19 cellular contexts compared by ENCODE assay signal in genomic region chr12:19740472-19741131, GRCh38.
DNase-seq lines count a peak whose midpoint lies in the region; ATAC-seq and TF ChIP-seq lines count a peak whose summit lies in the region.
"Had no signal": no experiment of that assay in that cellular context is flagged by ENCODE, and none has a peak within 500 bp of the region (broad histone marks: within the 10 kb centered on the region; RNA-seq: fewer than 3 reads in every experiment).

No MANE protein-coding gene starts in this region.

- TF ChIP-seq CTCF in IMR-90 (conservative IDR thresholded peaks at IDR 0.05; ENCODE audit: low read depth, low read length), result no peak

- H3K27ac ChIP-seq in IMR-90 (ENCODE audit: insufficient read depth, low read length), result no peak overlapping the region
- peak overlapping the region; percentile 41 for H3K27ac ChIP-seq in caudate nucleus (ENCODE audit: low read depth, low read length)
- H3K27ac ChIP-seq in right cardiac atrium (ENCODE audit: low read length), result peak overlapping the region; percentile 67
- H3K27ac ChIP-seq: HL-60 had no signal

- TF ChIP-seq POLR2A in IMR-90 (IDR thresholded peaks at IDR 0.05; ENCODE audit: low read depth, low read length), result no peak

- H3K9ac ChIP-seq in IMR-90 (ENCODE audit: low read depth, low read length), result no peak overlapping the region

- H2AK9ac ChIP-seq in IMR-90 (replicated peaks; ENCODE audit: low read depth, low read length, poor library complexity), result no peak overlapping the region

- peak overlapping the region; percentile 82 for H2BK20ac ChIP-seq in IMR-90 (ENCODE audit: low read depth, low read length)

- DNase-seq in IMR-90, result no peak
- no peak for DNase-seq in caudate nucleus (lab: John Stamatoyannopoulos, UW)
- DNase-seq in right cardiac atrium, result peak; percentile 15 to 55 (median 39)
- DNase-seq in sciatic nerve (ENCODE audit: low spot score), result no peak
- DNase-seq in hippocampal formation (lab: John Stamatoyannopoulos, UW), result no peak
- DNase-seq in HAP-1 (ENCODE audit: low spot score in 2 of 2), result no peak
- no peak for DNase-seq in activated CD8-positive, alpha-beta memory T cell treated with anti-CD3 and anti-CD28 coated beads for 24 hours
- DNase-seq: CD4-positive, CD25-positive, alpha-beta regulatory T cell; KBM-7; NCI-H1092 treated with DMSO at 0.1 percent for 48 hours; NCI-H1694; NCI-H2107; NCI-H345; NCI-H526 treated with DMSO at 0.1 percent for 48 hours; OCI-M1; RPMI8226 had no signal

- in situ Hi-C loops in IMR-90 (cut with MboI; ENCODE audit: low sequenced_read_pairs), result loop anchor here (10.0 kb wide), 2 partner anchors 474 to 624 kb away; partner anchors contain the start of gene PDE3A
- in situ Hi-C loops in HAP-1 (cut with MboI; ENCODE audit: low sequenced_read_pairs), result no loop called here

- intact Hi-C loops in IMR-90 (cut with micrococcal nuclease), result no loop called here
- intact Hi-C loops in right cardiac atrium (cut with DNase I), result loop anchor here in 1 of 4 donors (10.0 kb wide), 1 partner anchor 1054 kb away; no protein-coding TSS in a partner anchor
- intact Hi-C loops in sciatic nerve (cut with DNase I), result no loop called here

- no peak for ATAC-seq in IMR-90 (ENCODE audit: low read depth)
- ATAC-seq in right cardiac atrium, result peak; percentile 30 to 58
- ATAC-seq in sciatic nerve, result peak; percentile 78
- no peak for ATAC-seq in GM19397 (IDR thresholded peaks at IDR 0.05; ENCODE audit: unreplicated experiment)
- ATAC-seq: GM12878 had no signal

- no peak overlapping the region for H3K4me2 ChIP-seq in IMR-90 (ENCODE audit: low read depth, low read length)

- no TSS peak for BruUV-seq in IMR-90 (replicated peaks; lab: Mats Ljungman, UMichigan)

- H3K4me1 ChIP-seq in IMR-90 (ENCODE audit: control insufficient read depth, insufficient read depth, low read length), result peaks cover 2% of the 10 kb centered on the region; the same call in 1 of the 2 replicates
- H3K4me1 ChIP-seq in right cardiac atrium (ENCODE audit: control insufficient read depth, insufficient read depth, low read length), result peaks cover 5% of the 10 kb centered on the region
- no peaks in the 10 kb centered on the region for H3K4me1 ChIP-seq in HAP-1

- POLR2A ChIA-PET in IMR-90 (lab: Charles Lee; ENCODE audit: unreplicated experiment), result no interaction called here

- H4K8ac ChIP-seq in IMR-90 (ENCODE audit: low read depth in 2 of 2, low read length in 2 of 2), result peak overlapping the region in 1 of 2 experiments; percentile 49; a peak in 2 of 4 replicates

- CTCF ChIA-PET in IMR-90 (lab: Yijun Ruan, JAX), result interaction anchor here (0.6 to 2.6 kb wide), 4 partner anchors 10 to 884 kb away, joined by 3 to 5 read pairs (median 4); no protein-coding TSS in a partner anchor

- no peak for TF ChIP-seq RAD21 in IMR-90 (IDR thresholded peaks at IDR 0.05; ENCODE audit: low read length)

- H3K4me3 ChIP-seq in IMR-90 (ENCODE audit: insufficient read depth, low read depth, low read length), result no peak overlapping the region
- no peak overlapping the region for H3K4me3 ChIP-seq in right cardiac atrium (ENCODE audit: low read length)
- H3K4me3 ChIP-seq in HAP-1, result no peak overlapping the region
- H3K4me3 ChIP-seq: GM12878 had no signal

- H3K18ac ChIP-seq in IMR-90 (ENCODE audit: low read depth, low read length), result peak overlapping the region; percentile 86

- peak overlapping the region; percentile 59 for H2BK120ac ChIP-seq in IMR-90 (ENCODE audit: low read depth, low read length)

- H3K27me3 ChIP-seq in IMR-90 (ENCODE audit: control insufficient read depth, insufficient read depth, low read length), result no peaks in the 10 kb centered on the region
- H3K27me3 ChIP-seq in right cardiac atrium (ENCODE audit: control insufficient read depth, insufficient read depth), result no peaks in the 10 kb centered on the region
- H3K27me3 ChIP-seq in HAP-1 (ENCODE audit: low read depth), result peaks cover 15% of the 10 kb centered on the region

- H3K14ac ChIP-seq in IMR-90 (replicated peaks; ENCODE audit: low read depth, low read length), result peak overlapping the region; percentile 40; the same call in 1 of the 2 replicates

- H3K56ac ChIP-seq in IMR-90 (ENCODE audit: extremely low read depth, insufficient read depth, low read length), result no peak overlapping the region

- H2AFZ ChIP-seq in IMR-90 (replicated peaks; ENCODE audit: low read length, poor library complexity), result no peak overlapping the region

- peak overlapping the region; percentile 67; the same call in 1 of the 2 replicates for H2AK5ac ChIP-seq in IMR-90 (ENCODE audit: low read depth, low read length)

- H3K36me3 ChIP-seq in IMR-90 (ENCODE audit: control insufficient read depth, insufficient read depth, low read length) (no peaks in the 10 kb centered on the region), HAP-1 (replicated peaks) (no peaks in the 10 kb centered on the region)

- peak overlapping the region; percentile 38; the same call in 2 of the 3 replicates for H2BK15ac ChIP-seq in IMR-90 (ENCODE audit: low read depth, low read length)

- no peaks in the 10 kb centered on the region for H4K20me1 ChIP-seq in IMR-90 (ENCODE audit: insufficient read depth, low read length)

- dilution Hi-C loops in IMR-90 (cut with HindIII; ENCODE audit: low sequenced_read_pairs, unreplicated experiment), result no loop called here

- WGBS in IMR-90 (ENCODE audit: extremely low coverage in 2 of 2, insufficient read length in 1 of 2), 2 experiments, result no CpG with 5 or more reads among the region's 7 CpGs
- WGBS in right cardiac atrium, result 47% methylated on average over 7 of the region's 7 CpGs

- peak overlapping the region; percentile 86 for H4K5ac ChIP-seq in IMR-90 (ENCODE audit: low read depth, low read length)

- no peaks in the 10 kb centered on the region for H3K79me1 ChIP-seq in IMR-90 (ENCODE audit: low read depth in 1 of 2, low read length in 2 of 2)

- H2BK5ac ChIP-seq in IMR-90 (ENCODE audit: low read depth, low read length, poor library complexity, severe bottlenecking), result no peak overlapping the region

- H3K4ac ChIP-seq in IMR-90 (ENCODE audit: low read depth, low read length), result peak overlapping the region; percentile 60

- peak overlapping the region; percentile 64; the same call in 1 of the 2 replicates for H4K91ac ChIP-seq in IMR-90 (ENCODE audit: insufficient read depth, low read depth, low read length)

- no peak overlapping the region for H3K23ac ChIP-seq in IMR-90 (ENCODE audit: low read depth, low read length)

- H3K9me1 ChIP-seq in IMR-90 (ENCODE audit: insufficient read depth, low read length), result no peaks in the 10 kb centered on the region; the same call in 1 of the 2 replicates

- H3K9me3 ChIP-seq in IMR-90 (ENCODE audit: control insufficient read depth, insufficient read depth, low read length) (no peaks in the 10 kb centered on the region), right cardiac atrium (ENCODE audit: control insufficient read depth, low read length) (no peaks in the 10 kb centered on the region), HAP-1 (no peaks in the 10 kb centered on the region)

TF ChIP-seq in IMR-90, 13 proteins besides CTCF, POLR2A, EP300 and RAD21:
- TF ChIP-seq MAZ (IDR thresholded peaks at IDR 0.05; ENCODE audit: borderline replicate concordance, low read depth, low read length), result no peak
- TF ChIP-seq MXI1 (IDR thresholded peaks at IDR 0.05; ENCODE audit: borderline replicate concordance, low read depth, low read length), result no peak
- no peak for TF ChIP-seq BHLHE40 (IDR thresholded peaks at IDR 0.05; ENCODE audit: low read depth, low read length)
- TF ChIP-seq FOS (IDR thresholded peaks at IDR 0.05; ENCODE audit: low read depth, low read length), result no peak
- TF ChIP-seq MAFK (IDR thresholded peaks at IDR 0.05; ENCODE audit: low read depth, low read length), result no peak
- no peak for TF ChIP-seq CEBPB (IDR thresholded peaks at IDR 0.05; ENCODE audit: low read depth, low read length)
- no peak for TF ChIP-seq USF2 (IDR thresholded peaks at IDR 0.05; ENCODE audit: low read depth, low read length)
- no peak for TF ChIP-seq SMC3 (IDR thresholded peaks at IDR 0.05; ENCODE audit: low read depth, low read length)
- TF ChIP-seq CHD1 (IDR thresholded peaks at IDR 0.05; ENCODE audit: low read depth, low read length), result no peak
- no peak for TF ChIP-seq RFX5 (IDR thresholded peaks at IDR 0.05; ENCODE audit: low read depth, low read length)
- TF ChIP-seq NFE2L2 (IDR thresholded peaks at IDR 0.05; ENCODE audit: low read depth, low read length), result no peak
- no peak for TF ChIP-seq RCOR1 (IDR thresholded peaks at IDR 0.05; ENCODE audit: insufficient replicate concordance, low read length)
- no peak for TF ChIP-seq ELK1 (IDR thresholded peaks at IDR 0.05; ENCODE audit: borderline replicate concordance, low read depth, low read length)

Comparison
In these comparisons a context has a peak if more than half of its experiments do, and no peak if none do; other contexts are left out.
1. ATAC-seq: peak in right cardiac atrium (2 of 2) and sciatic nerve (single experiment); none in IMR-90 (single experiment) and GM19397 (single experiment).
2. DNase-seq: peak in right cardiac atrium (3 of 3); none in IMR-90 (single experiment), caudate nucleus (0 of 61), sciatic nerve (single experiment), hippocampal formation (0 of 2), HAP-1 (0 of 2) and activated CD8-positive, alpha-beta memory T cell treated with anti-CD3 and anti-CD28 coated beads for 24 hours (single experiment).